In genomic region chr18:79985172-79985571, GRCh38 we compare ENCODE assay signal across 1 cellular context.
TF ChIP-seq lines count a peak whose summit lies in the region.

No MANE protein-coding gene starts in this region.

TF ChIP-seq in GM12878, 131 proteins besides CTCF, POLR2A, EP300 and RAD21:
- TF ChIP-seq TCF12 (IDR thresholded peaks at IDR 0.05; ENCODE audit: low read depth, low read length) (no peak), ZSCAN29 (IDR thresholded peaks at IDR 0.05) (no peak), CHD1 (IDR thresholded peaks at IDR 0.05; ENCODE audit: low read depth, low read length) (no peak), SIX5 (IDR thresholded peaks at IDR 0.05; ENCODE audit: low read depth, low read length, severe bottlenecking) (no peak), ESRRA (IDR thresholded peaks at IDR 0.05; ENCODE audit: low read length) (no peak), PAX8 (IDR thresholded peaks at IDR 0.05) (no peak)
